Comparison of ENCODE assay signal across 14 cellular contexts in the genomic region with DNA sequence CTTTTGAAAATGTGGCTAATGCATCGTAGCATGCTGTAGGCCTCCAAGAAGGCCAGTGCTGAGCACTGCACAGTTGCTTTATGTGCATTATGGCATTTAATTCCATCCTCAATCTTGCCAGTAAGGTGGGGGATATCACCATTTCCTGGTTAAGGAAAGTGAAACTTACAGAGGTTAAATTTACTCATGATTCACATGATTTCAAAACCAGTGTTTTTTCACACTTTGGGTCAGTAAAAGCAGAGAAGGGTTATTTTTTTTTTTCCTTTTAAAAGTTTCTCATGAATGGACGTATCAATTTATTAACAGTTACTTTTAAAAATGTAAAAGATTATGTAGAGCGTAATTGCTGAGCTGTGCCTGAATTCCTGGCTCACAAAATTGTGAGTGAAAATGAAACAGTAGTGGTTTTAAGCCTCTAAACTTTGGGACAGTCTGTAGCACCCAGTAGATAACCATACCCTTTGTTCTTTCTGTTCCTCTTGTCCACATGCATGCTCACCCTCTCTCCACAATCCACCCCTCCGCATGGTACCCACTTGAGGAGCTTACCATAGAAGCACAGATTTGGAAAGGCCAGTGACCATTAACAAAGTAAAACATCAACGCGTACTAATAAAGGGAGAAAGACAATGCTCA. TPM values are rescaled to one million over a fixed set of nuclear protein-coding genes. Genes with fewer than 3 reads are reported as not detected.
A peak's percentile ranks its signal among the peaks of the same experiment; 100 is the strongest.
DNase-seq lines count a peak whose midpoint lies in the region; ATAC-seq and TF ChIP-seq lines count a peak whose summit lies in the region.
"Had no signal": no experiment of that assay in that cellular context is flagged by ENCODE, and none has a peak within 500 bp of the region (broad histone marks: within the 10 kb centered on the region; RNA-seq: fewer than 3 reads in every experiment).

No MANE protein-coding gene starts in this region.

- H3K9me3 Mint-ChIP-seq in T-helper 2 cell treated with Interferon-gamma antibody and Interleukin-4, amounts not matched to agents 5 μg/mL and 100 μg/mL, for 36 hours, result no peaks in the 10 kb centered on the region
- peaks cover 3% of the 10 kb centered on the region for H3K9me3 Mint-ChIP-seq in neural crest cell

- ATAC-seq in GM21717 (IDR thresholded peaks at IDR 0.05; ENCODE audit: unreplicated experiment), result peak; percentile 87
- ATAC-seq in gastrocnemius medialis, result no peak
- no peak for ATAC-seq in GM18498 (IDR thresholded peaks at IDR 0.05; ENCODE audit: unreplicated experiment)
- ATAC-seq: HCT116 had no signal

- intact Hi-C loops in gastrocnemius medialis (cut with DNase I; ENCODE audit: low total_unique reads), result no loop called here

- H3K36me3 ChIP-seq in gastrocnemius medialis, result no peaks in the 10 kb centered on the region

- no peak overlapping the region for H3K4me3 Mint-ChIP-seq in T-helper 2 cell treated with Interferon-gamma antibody and Interleukin-4, amounts not matched to agents 5 μg/mL and 100 μg/mL, for 36 hours
- no peak overlapping the region for H3K4me3 Mint-ChIP-seq in neural crest cell

- TF ChIP-seq CTCF in neural crest cell (conservative IDR thresholded peaks at IDR 0.05) (no peak), gastrocnemius medialis (IDR thresholded peaks at IDR 0.05 in 4 of 5, conservative IDR thresholded peaks at IDR 0.05 in 1 of 5) (no peak)

- H3K9me3 ChIP-seq in gastrocnemius medialis, result no peaks in the 10 kb centered on the region

- in situ Hi-C loops in gastrocnemius medialis (cut with MboI; ENCODE audit: low sequenced_read_pairs in 4 of 4), result no loop called here

- H3K27me3 Mint-ChIP-seq in T-helper 2 cell treated with Interferon-gamma antibody and Interleukin-4, amounts not matched to agents 5 μg/mL and 100 μg/mL, for 36 hours (ENCODE audit: low read depth), result peaks cover 18% of the 10 kb centered on the region
- H3K27me3 Mint-ChIP-seq in neural crest cell (ENCODE audit: low read depth), result no peaks in the 10 kb centered on the region

- no peak overlapping the region for H3K27ac ChIP-seq in gastrocnemius medialis
- H3K27ac ChIP-seq: 22Rv1 had no signal

- H3K27me3 ChIP-seq in gastrocnemius medialis, result no peaks in the 10 kb centered on the region

- no peak overlapping the region for H3K4me3 ChIP-seq in gastrocnemius medialis
- H3K4me3 ChIP-seq: smooth muscle cell had no signal

- no peak for TF ChIP-seq POLR2A in gastrocnemius medialis (IDR thresholded peaks at IDR 0.05)

- no peaks in the 10 kb centered on the region for H3K4me1 ChIP-seq in gastrocnemius medialis

- DNase-seq in T-helper 2 cell treated with Interferon-gamma antibody and Interleukin-4, amounts not matched to agents 5 μg/mL and 100 μg/mL, for 36 hours (ENCODE audit: low spot score), result no peak
- no peak for DNase-seq in T-helper 2 cell
- DNase-seq in MV-4-11 (lab: John Stamatoyannopoulos, UW), result peak; percentile 44
- no peak for DNase-seq in neural crest cell (ENCODE audit: low read depth, low spot score)
- no peak for DNase-seq in gastrocnemius medialis
- DNase-seq in SIG-M5 (lab: John Stamatoyannopoulos, UW), result no peak
- DNase-seq: cerebellar nuclear complex; stimulated activated CD8-positive, alpha-beta memory T cell treated with anti-CD3 and anti-CD28 coated beads, Interleukin-4, amount 100 ng/mL, for 48 hours; T1000 had no signal

- H3K4me1 Mint-ChIP-seq in T-helper 2 cell treated with Interferon-gamma antibody and Interleukin-4, amounts not matched to agents 5 μg/mL and 100 μg/mL, for 36 hours (ENCODE audit: low read depth), result peaks cover 10% of the 10 kb centered on the region
- peaks cover 6% of the 10 kb centered on the region for H3K4me1 Mint-ChIP-seq in neural crest cell

- H3K27ac Mint-ChIP-seq in T-helper 2 cell treated with Interferon-gamma antibody and Interleukin-4, amounts not matched to agents 5 μg/mL and 100 μg/mL, for 36 hours, result peak overlapping the region; percentile 47
- H3K27ac Mint-ChIP-seq in neural crest cell (ENCODE audit: unreplicated experiment), result peak overlapping the region; percentile 51

- H3K36me3 Mint-ChIP-seq in T-helper 2 cell treated with Interferon-gamma antibody and Interleukin-4, amounts not matched to agents 5 μg/mL and 100 μg/mL, for 36 hours (ENCODE audit: low read depth), result no peaks in the 10 kb centered on the region
- peaks cover 3% of the 10 kb centered on the region for H3K36me3 Mint-ChIP-seq in neural crest cell (ENCODE audit: low read depth)

RNA-seq across cellular contexts. Expression of gene MAST4, which starts 21.1 kb away (rescaled TPM):
- total RNA-seq in neural crest cell (7.3 TPM in 2 replicates), gastrocnemius medialis (10 to 100 TPM; 24.1 to 42.0 (median 38.5) TPM)
